Comparison of ENCODE assay signal across 27 cellular contexts in the genomic region with DNA sequence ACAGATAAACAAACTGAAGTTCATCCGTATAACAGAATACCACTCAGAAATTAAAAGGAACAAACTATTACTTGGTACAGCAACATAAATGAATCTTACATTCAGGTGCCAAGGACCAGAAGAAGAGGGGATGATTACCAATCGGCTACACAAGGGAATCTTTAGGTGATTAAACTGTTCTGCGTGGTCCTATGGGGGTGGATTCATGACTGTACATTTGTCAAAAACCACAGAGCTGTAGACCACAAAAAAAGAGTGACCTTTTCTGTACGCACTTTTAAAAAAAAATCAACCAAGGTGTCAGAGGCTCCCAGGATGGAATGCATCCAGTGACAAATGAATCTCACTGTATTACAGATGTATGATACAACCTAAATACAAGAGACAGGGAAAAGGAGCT.
DNase-seq lines count a peak whose midpoint lies in the region; ATAC-seq and TF ChIP-seq lines count a peak whose summit lies in the region.
"Had no signal": no experiment of that assay in that cellular context is flagged by ENCODE, and none has a peak within 500 bp of the region (broad histone marks: within the 10 kb centered on the region; RNA-seq: fewer than 3 reads in every experiment).

No MANE protein-coding gene starts in this region.

- H3K27me3 ChIP-seq in trophoblast cell (ENCODE audit: insufficient read depth, low read length) (no peaks in the 10 kb centered on the region), sigmoid colon (no peaks in the 10 kb centered on the region)
- H3K27me3 ChIP-seq: BLaER1 treated with 17β-estradiol and CSF1 and Interleukin-3, amounts not matched to agents 10 nM and 100 nM; breast epithelium; gastrocnemius medialis; Peyer's patch; stomach; tibial artery had no signal

- peak; percentile 29 to 34 for ATAC-seq in stimulated activated naive B cell treated with anti-CD40 and anti-IgM and Interleukin-4, amounts not matched to agents 10 μg/mL and 1 μg/mL and 100 μg/mL, for 72 hours (replicated peaks)
- ATAC-seq: gastrocnemius medialis had no signal

- no peaks in the 10 kb centered on the region for H3K9me3 ChIP-seq in trophoblast cell (ENCODE audit: insufficient read depth, low read depth, low read length)
- H3K9me3 ChIP-seq in sigmoid colon = peaks cover 0 to 2% (median 0%) of the 10 kb centered on the region in 4 donors
- H3K9me3 ChIP-seq: breast epithelium, gastrocnemius medialis, Peyer's patch, tibial artery had no signal

- TF ChIP-seq EP300 in sigmoid colon (IDR thresholded peaks at IDR 0.05) = no peak

- no peak overlapping the region for H3K18ac ChIP-seq in trophoblast cell (ENCODE audit: low read length)

- no peak overlapping the region for H2BK5ac ChIP-seq in trophoblast cell (ENCODE audit: low read depth, low read length, poor library complexity)

- H3K14ac ChIP-seq in trophoblast cell (ENCODE audit: low read length) = no peak overlapping the region

- H2BK120ac ChIP-seq in trophoblast cell (ENCODE audit: insufficient read depth, low read length, poor library complexity) = no peak overlapping the region

- H3K36me3 Mint-ChIP-seq in T-helper 2 cell treated with Interferon-gamma antibody and Interleukin-4, amounts not matched to agents 5 μg/mL and 100 μg/mL, for 36 hours (ENCODE audit: low read depth) = peaks cover 6% of the 10 kb centered on the region
- H3K36me3 Mint-ChIP-seq in activated naive CD4-positive, alpha-beta T cell treated with anti-CD3 and anti-CD28 coated beads, Interleukin-2, amount 50 U/mL, for 24 hours = peaks cover 6% of the 10 kb centered on the region
- peaks cover 5% of the 10 kb centered on the region for H3K36me3 Mint-ChIP-seq in activated T-helper 2 cell treated with anti-CD3 and anti-CD28 coated beads, Interferon-gamma antibody, Interleukin-2, Interleukin-4, amounts not matched to agents 10 μg/mL and 5 μg/mL and 100 μg/mL, durations not matched to agents 14 hours and 24 hours and 36 hours (ENCODE audit: low read depth)
- H3K36me3 Mint-ChIP-seq in stimulated activated naive B cell treated with anti-CD40 and anti-IgM and Interleukin-4, amounts not matched to agents 10 μg/mL and 1 μg/mL and 100 μg/mL, for 72 hours = no peaks in the 10 kb centered on the region
- H3K36me3 Mint-ChIP-seq: mesothelial cell of epicardium had no signal

- no peak overlapping the region for H3K9ac ChIP-seq in trophoblast cell (ENCODE audit: low read length)
- H3K9ac ChIP-seq: BLaER1 treated with 17β-estradiol and CSF1 and Interleukin-3, amounts not matched to agents 10 nM and 100 nM had no signal

- H3K4me1 ChIP-seq in trophoblast cell (ENCODE audit: control insufficient read depth in 1 of 2, insufficient read depth in 2 of 2, low read length in 2 of 2) (no peaks in the 10 kb centered on the region), sigmoid colon (no peaks in the 10 kb centered on the region)
- H3K4me1 ChIP-seq: breast epithelium, gastrocnemius medialis, stomach, tibial artery had no signal

- peaks cover 23% of the 10 kb centered on the region for H3K4me1 Mint-ChIP-seq in T-helper 2 cell treated with Interferon-gamma antibody and Interleukin-4, amounts not matched to agents 5 μg/mL and 100 μg/mL, for 36 hours (ENCODE audit: low read depth)
- peaks cover 54% of the 10 kb centered on the region for H3K4me1 Mint-ChIP-seq in activated naive CD4-positive, alpha-beta T cell treated with anti-CD3 and anti-CD28 coated beads, Interleukin-2, amount 50 U/mL, for 24 hours
- H3K4me1 Mint-ChIP-seq in activated T-helper 2 cell treated with anti-CD3 and anti-CD28 coated beads, Interferon-gamma antibody, Interleukin-2, Interleukin-4, amounts not matched to agents 10 μg/mL and 5 μg/mL and 100 μg/mL, durations not matched to agents 14 hours and 24 hours and 36 hours (ENCODE audit: low read depth) = peaks cover 40% of the 10 kb centered on the region
- peaks cover 10 to 12% of the 10 kb centered on the region in 2 donors for H3K4me1 Mint-ChIP-seq in stimulated activated naive B cell treated with anti-CD40 and anti-IgM and Interleukin-4, amounts not matched to agents 10 μg/mL and 1 μg/mL and 100 μg/mL, for 72 hours
- H3K4me1 Mint-ChIP-seq: mesothelial cell of epicardium had no signal

- no peak overlapping the region for H2AK5ac ChIP-seq in trophoblast cell (ENCODE audit: low read length)

- no peak overlapping the region for H3K4me3 Mint-ChIP-seq in T-helper 2 cell treated with Interferon-gamma antibody and Interleukin-4, amounts not matched to agents 5 μg/mL and 100 μg/mL, for 36 hours
- no peak overlapping the region for H3K4me3 Mint-ChIP-seq in activated naive CD4-positive, alpha-beta T cell treated with anti-CD3 and anti-CD28 coated beads, Interleukin-2, amount 50 U/mL, for 24 hours
- no peak overlapping the region for H3K4me3 Mint-ChIP-seq in activated T-helper 2 cell treated with anti-CD3 and anti-CD28 coated beads, Interferon-gamma antibody, Interleukin-2, Interleukin-4, amounts not matched to agents 10 μg/mL and 5 μg/mL and 100 μg/mL, durations not matched to agents 14 hours and 24 hours and 36 hours (ENCODE audit: low read depth)
- H3K4me3 Mint-ChIP-seq in stimulated activated naive B cell treated with anti-CD40 and anti-IgM and Interleukin-4, amounts not matched to agents 10 μg/mL and 1 μg/mL and 100 μg/mL, for 72 hours = no peak overlapping the region
- H3K4me3 Mint-ChIP-seq: H9, mesothelial cell of epicardium had no signal

- H3K27ac Mint-ChIP-seq in T-helper 2 cell treated with Interferon-gamma antibody and Interleukin-4, amounts not matched to agents 5 μg/mL and 100 μg/mL, for 36 hours = no peak overlapping the region
- peak overlapping the region; percentile 53 for H3K27ac Mint-ChIP-seq in activated naive CD4-positive, alpha-beta T cell treated with anti-CD3 and anti-CD28 coated beads, Interleukin-2, amount 50 U/mL, for 24 hours
- peak overlapping the region; percentile 20 for H3K27ac Mint-ChIP-seq in activated T-helper 2 cell treated with anti-CD3 and anti-CD28 coated beads, Interferon-gamma antibody, Interleukin-2, Interleukin-4, amounts not matched to agents 10 μg/mL and 5 μg/mL and 100 μg/mL, durations not matched to agents 14 hours and 24 hours and 36 hours
- no peak overlapping the region for H3K27ac Mint-ChIP-seq in stimulated activated naive B cell treated with anti-CD40 and anti-IgM and Interleukin-4, amounts not matched to agents 10 μg/mL and 1 μg/mL and 100 μg/mL, for 72 hours
- H3K27ac Mint-ChIP-seq: H9, mesothelial cell of epicardium had no signal

- H2BK12ac ChIP-seq in trophoblast cell (ENCODE audit: low read length) = no peak overlapping the region

- peaks cover 10% of the 10 kb centered on the region for H3K9me3 Mint-ChIP-seq in T-helper 2 cell treated with Interferon-gamma antibody and Interleukin-4, amounts not matched to agents 5 μg/mL and 100 μg/mL, for 36 hours
- no peaks in the 10 kb centered on the region for H3K9me3 Mint-ChIP-seq in activated naive CD4-positive, alpha-beta T cell treated with anti-CD3 and anti-CD28 coated beads, Interleukin-2, amount 50 U/mL, for 24 hours
- peaks cover 18% of the 10 kb centered on the region for H3K9me3 Mint-ChIP-seq in activated T-helper 2 cell treated with anti-CD3 and anti-CD28 coated beads, Interferon-gamma antibody, Interleukin-2, Interleukin-4, amounts not matched to agents 10 μg/mL and 5 μg/mL and 100 μg/mL, durations not matched to agents 14 hours and 24 hours and 36 hours
- no peaks in the 10 kb centered on the region for H3K9me3 Mint-ChIP-seq in stimulated activated naive B cell treated with anti-CD40 and anti-IgM and Interleukin-4, amounts not matched to agents 10 μg/mL and 1 μg/mL and 100 μg/mL, for 72 hours
- H3K9me3 Mint-ChIP-seq: H9 had no signal

- no peaks in the 10 kb centered on the region for H3K79me2 ChIP-seq in trophoblast cell (ENCODE audit: control insufficient read depth, insufficient read depth, low read length, poor library complexity)

- WGBS in trophoblast cell (ENCODE audit: extremely low coverage, insufficient coverage, insufficient read length) = no CpG with 5 or more reads among the region's 4 CpGs
- WGBS in sigmoid colon, 2 donors = 75 to 88% methylated on average over 4 of the region's 4 CpGs

- intact Hi-C loops in activated T-helper 2 cell treated with anti-CD3 and anti-CD28 coated beads, Interferon-gamma antibody, Interleukin-2, Interleukin-4, amounts not matched to agents 10 μg/mL and 5 μg/mL and 100 μg/mL, durations not matched to agents 14 hours and 24 hours and 36 hours (cut with micrococcal nuclease) = loop anchor here (5.0 to 10.0 kb wide), 4 partner anchors 36 to 126 kb away; no protein-coding TSS in a partner anchor
- intact Hi-C loops in sigmoid colon (cut with DNase I) = no loop called here

- H3K27ac ChIP-seq in trophoblast cell (ENCODE audit: low read depth, low read length) (no peak overlapping the region), sigmoid colon (no peak overlapping the region)
- H3K27ac ChIP-seq: 22Rv1; BLaER1 treated with 17β-estradiol and CSF1 and Interleukin-3, amounts not matched to agents 10 nM and 100 nM; breast epithelium; gastrocnemius medialis; Peyer's patch; stomach; tibial artery had no signal

- H3K4me3 ChIP-seq in trophoblast cell (ENCODE audit: low read depth, low read length) (no peak overlapping the region), sigmoid colon (no peak overlapping the region)
- H3K4me3 ChIP-seq: BLaER1 treated with 17β-estradiol and CSF1 and Interleukin-3, amounts not matched to agents 10 nM and 100 nM; breast epithelium; gastrocnemius medialis; Peyer's patch; smooth muscle cell; stomach; tibial artery had no signal

- no peak for TF ChIP-seq POLR2A in sigmoid colon (IDR thresholded peaks at IDR 0.05)

- no peak overlapping the region for H3K4ac ChIP-seq in trophoblast cell (ENCODE audit: low read depth, low read length)

- H4K8ac ChIP-seq in trophoblast cell (ENCODE audit: low read depth, low read length) = no peak overlapping the region

- no peak for TF ChIP-seq CTCF in sigmoid colon (IDR thresholded peaks at IDR 0.05)

- H4K91ac ChIP-seq in trophoblast cell (ENCODE audit: low read depth, low read length) = no peak overlapping the region

- H3K79me1 ChIP-seq in trophoblast cell (ENCODE audit: low read length) = no peaks in the 10 kb centered on the region

- no peak overlapping the region for H3K23ac ChIP-seq in trophoblast cell (ENCODE audit: low read length)

- H3K27me3 Mint-ChIP-seq in T-helper 2 cell treated with Interferon-gamma antibody and Interleukin-4, amounts not matched to agents 5 μg/mL and 100 μg/mL, for 36 hours (ENCODE audit: low read depth) = peaks cover 7% of the 10 kb centered on the region
- no peaks in the 10 kb centered on the region for H3K27me3 Mint-ChIP-seq in activated naive CD4-positive, alpha-beta T cell treated with anti-CD3 and anti-CD28 coated beads, Interleukin-2, amount 50 U/mL, for 24 hours
- H3K27me3 Mint-ChIP-seq in activated T-helper 2 cell treated with anti-CD3 and anti-CD28 coated beads, Interferon-gamma antibody, Interleukin-2, Interleukin-4, amounts not matched to agents 10 μg/mL and 5 μg/mL and 100 μg/mL, durations not matched to agents 14 hours and 24 hours and 36 hours (ENCODE audit: low read depth) = no peaks in the 10 kb centered on the region
- H3K27me3 Mint-ChIP-seq in stimulated activated naive B cell treated with anti-CD40 and anti-IgM and Interleukin-4, amounts not matched to agents 10 μg/mL and 1 μg/mL and 100 μg/mL, for 72 hours = peaks cover 13 to 16% of the 10 kb centered on the region in 2 donors

- peak; percentile 52 for DNase-seq in T-helper 2 cell treated with Interferon-gamma antibody and Interleukin-4, amounts not matched to agents 5 μg/mL and 100 μg/mL, for 36 hours (ENCODE audit: low spot score)
- DNase-seq in T-helper 2 cell = no peak
- no peak for DNase-seq in activated naive CD4-positive, alpha-beta T cell (lab: John Stamatoyannopoulos, UW)
- DNase-seq in activated T-helper 2 cell treated with anti-CD3 and anti-CD28 coated beads, Interferon-gamma antibody, Interleukin-2, Interleukin-4, amounts not matched to agents 10 μg/mL and 5 μg/mL and 100 μg/mL, durations not matched to agents 14 hours and 24 hours and 36 hours (ENCODE audit: low spot score) = no peak
- no peak for DNase-seq in stimulated activated naive B cell treated with anti-CD40 and anti-IgM and Interleukin-4, amounts not matched to agents 10 μg/mL and 1 μg/mL and 100 μg/mL, for 72 hours
- DNase-seq in trophoblast cell = no peak
- DNase-seq in sigmoid colon = no peak
- DNase-seq: COR-L47, DMS53, gastrocnemius medialis, H9, KBM-7, kidney glomerular epithelial cell, NCI-H1092 treated with DMSO at 0.1 percent for 48 hours, NCI-H1694 treated with DMSO at 0.1 percent for 48 hours, NCI-H446, NCI-H748 treated with DMSO at 0.1 percent for 48 hours, Peyer's patch, SHP77, stomach, tibial artery had no signal

- no peak overlapping the region for H2AFZ ChIP-seq in trophoblast cell (ENCODE audit: insufficient read depth, low read length, poor library complexity)

- H3K4me2 ChIP-seq in trophoblast cell (ENCODE audit: low read length) = no peak overlapping the region
- H3K4me2 ChIP-seq: smooth muscle cell had no signal

- H4K12ac ChIP-seq in trophoblast cell (ENCODE audit: low read depth, low read length) = no peak overlapping the region

- H3K36me3 ChIP-seq in trophoblast cell (ENCODE audit: control insufficient read depth in 1 of 2, insufficient read depth in 2 of 2, low read length in 2 of 2) = no peaks in the 10 kb centered on the region
- H3K36me3 ChIP-seq in sigmoid colon = no peaks in the 10 kb centered on the region
- H3K36me3 ChIP-seq: breast epithelium, gastrocnemius medialis, Peyer's patch, stomach, tibial artery had no signal

Comparison
In these comparisons a context has a peak if more than half of its experiments do, and no peak if none do; other contexts are left out.
1. H3K27ac Mint-ChIP-seq: peak in activated naive CD4-positive, alpha-beta T cell treated with anti-CD3 and anti-CD28 coated beads, Interleukin-2, amount 50 U/mL, for 24 hours (single experiment) and activated T-helper 2 cell treated with anti-CD3 and anti-CD28 coated beads, Interferon-gamma antibody, Interleukin-2, Interleukin-4, amounts not matched to agents 10 μg/mL and 5 μg/mL and 100 μg/mL, durations not matched to agents 14 hours and 24 hours and 36 hours (single experiment); none in T-helper 2 cell treated with Interferon-gamma antibody and Interleukin-4, amounts not matched to agents 5 μg/mL and 100 μg/mL, for 36 hours (single experiment) and stimulated activated naive B cell treated with anti-CD40 and anti-IgM and Interleukin-4, amounts not matched to agents 10 μg/mL and 1 μg/mL and 100 μg/mL, for 72 hours (single experiment).